15 cellular contexts compared by ENCODE assay signal in the genomic region with DNA sequence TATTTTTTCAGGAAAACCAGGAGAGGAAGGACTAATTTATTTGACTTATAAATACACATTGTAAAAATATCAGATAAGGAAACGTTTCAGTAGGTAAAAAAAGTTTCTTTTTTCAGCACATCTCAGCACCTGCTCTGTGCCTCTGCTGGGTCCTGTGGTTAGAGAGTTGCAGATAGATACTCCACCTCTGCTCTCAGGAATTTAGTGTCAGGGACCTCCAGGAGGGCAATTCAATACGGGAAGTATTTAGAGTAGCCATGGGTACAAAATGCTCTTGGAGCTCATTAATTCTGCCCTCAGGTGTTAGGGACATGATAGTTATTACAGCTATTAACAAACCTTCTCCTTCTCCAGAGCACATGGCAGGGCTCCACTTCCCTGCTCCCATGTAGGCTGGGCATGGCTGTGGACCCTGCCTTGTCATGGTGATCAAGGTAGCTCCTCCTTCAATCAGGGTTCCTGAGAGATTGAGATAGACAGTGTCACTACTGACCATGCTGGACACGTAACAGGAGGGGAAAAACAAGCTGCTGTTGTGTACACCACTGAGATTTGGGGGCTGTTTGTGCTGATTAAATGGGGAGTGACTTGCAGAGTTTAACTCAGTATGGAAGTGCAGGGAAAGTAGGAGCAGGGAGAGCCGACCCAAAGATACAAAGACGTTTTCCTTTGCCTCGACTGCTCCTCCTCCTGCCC.
DNase-seq lines count a peak whose midpoint lies in the region; ATAC-seq and TF ChIP-seq lines count a peak whose summit lies in the region.
"Had no signal": no experiment of that assay in that cellular context is flagged by ENCODE, and none has a peak within 500 bp of the region (broad histone marks: within the 10 kb centered on the region; RNA-seq: fewer than 3 reads in every experiment).

No MANE protein-coding gene starts in this region.

- no peak overlapping the region for H3K4me3 Mint-ChIP-seq in stimulated activated memory B cell treated with anti-CD40 and anti-IgM and Interleukin-4, amounts not matched to agents 10 μg/mL and 1 μg/mL and 100 μg/mL, for 72 hours
- no peak overlapping the region for H3K4me3 Mint-ChIP-seq in activated CD4-positive, alpha-beta T cell treated with anti-CD3 and anti-CD28 coated beads, Interleukin-2, amount 10 ng/mL, durations not matched to agents 7 days and 5 days

- ATAC-seq in stimulated activated memory B cell treated with anti-CD40 and anti-IgM and Interleukin-4, amounts not matched to agents 10 μg/mL and 1 μg/mL and 100 μg/mL, for 72 hours: peak; percentile 47
- ATAC-seq: K562, Right ventricle myocardium inferior had no signal

- DNase-seq in NCI-H748 (lab: John Stamatoyannopoulos, UW; ENCODE audit: unreplicated experiment): peak; percentile 58
- DNase-seq in NCI-H748 treated with DMSO at 0.1 percent for 48 hours (lab: John Stamatoyannopoulos, UW): no peak
- peak; percentile 42 for DNase-seq in kidney tubule cell (ENCODE audit: low spot score)
- DNase-seq in activated CD4-positive, alpha-beta T cell treated with anti-CD3 and anti-CD28 coated beads, Interleukin-2, amount 10 ng/mL, durations not matched to agents 7 days and 5 days: no peak
- DNase-seq in foreskin fibroblast: no peak
- DNase-seq: C1 segment of cervical spinal cord, GF-D8, GM23248, NCI-H2107, NCI-H774, Peyer's patch had no signal

- H3K27ac Mint-ChIP-seq in stimulated activated memory B cell treated with anti-CD40 and anti-IgM and Interleukin-4, amounts not matched to agents 10 μg/mL and 1 μg/mL and 100 μg/mL, for 72 hours: no peak overlapping the region
- H3K27ac Mint-ChIP-seq in activated CD4-positive, alpha-beta T cell treated with anti-CD3 and anti-CD28 coated beads, Interleukin-2, amount 10 ng/mL, durations not matched to agents 7 days and 5 days: no peak overlapping the region

- CTCF ChIA-PET in activated CD4-positive, alpha-beta T cell treated with anti-CD3 and anti-CD28 coated beads, Interleukin-2, amount 10 ng/mL, durations not matched to agents 7 days and 5 days (lab: Charles Lee): no interaction called here

- H3K27ac ChIP-seq in VCaP: peak overlapping the region; percentile 30; the same call in 1 of the 2 replicates
- H3K27ac ChIP-seq: GM23248, Peyer's patch had no signal

- no peak for TF ChIP-seq CTCF in VCaP (conservative IDR thresholded peaks at IDR 0.05)
- no peak for TF ChIP-seq CTCF in foreskin fibroblast (IDR thresholded peaks at IDR 0.05; ENCODE audit: low read depth, low read length)

- H3K36me3 Mint-ChIP-seq in stimulated activated memory B cell treated with anti-CD40 and anti-IgM and Interleukin-4, amounts not matched to agents 10 μg/mL and 1 μg/mL and 100 μg/mL, for 72 hours: no peaks in the 10 kb centered on the region
- H3K36me3 Mint-ChIP-seq in activated CD4-positive, alpha-beta T cell treated with anti-CD3 and anti-CD28 coated beads, Interleukin-2, amount 10 ng/mL, durations not matched to agents 7 days and 5 days (ENCODE audit: low read depth): no peaks in the 10 kb centered on the region

- H3K9me3 Mint-ChIP-seq in stimulated activated memory B cell treated with anti-CD40 and anti-IgM and Interleukin-4, amounts not matched to agents 10 μg/mL and 1 μg/mL and 100 μg/mL, for 72 hours: no peaks in the 10 kb centered on the region
- no peaks in the 10 kb centered on the region for H3K9me3 Mint-ChIP-seq in activated CD4-positive, alpha-beta T cell treated with anti-CD3 and anti-CD28 coated beads, Interleukin-2, amount 10 ng/mL, durations not matched to agents 7 days and 5 days

- H3K4me3 ChIP-seq in foreskin fibroblast (ENCODE audit: low read depth in 1 of 2, low read length in 2 of 2): no peak overlapping the region
- H3K4me3 ChIP-seq: GM23248, K562, Peyer's patch had no signal

- no peaks in the 10 kb centered on the region for H3K4me1 Mint-ChIP-seq in stimulated activated memory B cell treated with anti-CD40 and anti-IgM and Interleukin-4, amounts not matched to agents 10 μg/mL and 1 μg/mL and 100 μg/mL, for 72 hours
- H3K4me1 Mint-ChIP-seq in activated CD4-positive, alpha-beta T cell treated with anti-CD3 and anti-CD28 coated beads, Interleukin-2, amount 10 ng/mL, durations not matched to agents 7 days and 5 days: no peaks in the 10 kb centered on the region

- POLR2A ChIA-PET in activated CD4-positive, alpha-beta T cell treated with anti-CD3 and anti-CD28 coated beads, Interleukin-2, amount 10 ng/mL, durations not matched to agents 7 days and 5 days (lab: Charles Lee): no interaction called here

- peaks cover 26% of the 10 kb centered on the region for H3K27me3 Mint-ChIP-seq in stimulated activated memory B cell treated with anti-CD40 and anti-IgM and Interleukin-4, amounts not matched to agents 10 μg/mL and 1 μg/mL and 100 μg/mL, for 72 hours
- H3K27me3 Mint-ChIP-seq in activated CD4-positive, alpha-beta T cell treated with anti-CD3 and anti-CD28 coated beads, Interleukin-2, amount 10 ng/mL, durations not matched to agents 7 days and 5 days: peaks cover 5% of the 10 kb centered on the region

Comparison
In these comparisons a context has a peak if more than half of its experiments do, and no peak if none do; other contexts are left out.
1. DNase-seq: peak in NCI-H748 (single experiment) and kidney tubule cell (single experiment); none in NCI-H748 treated with DMSO at 0.1 percent for 48 hours (single experiment), activated CD4-positive, alpha-beta T cell treated with anti-CD3 and anti-CD28 coated beads, Interleukin-2, amount 10 ng/mL, durations not matched to agents 7 days and 5 days (single experiment) and foreskin fibroblast (0 of 2).